In genomic region chr5:143403607-143404415, GRCh38 we compare ENCODE assay signal across 1 cellular context.
A peak's percentile ranks its signal among the peaks of the same experiment; 100 is the strongest.
TF ChIP-seq lines count a peak whose summit lies in the region.

TSS of gene NR3C1 (minus strand) at chr5:143403686. CDS start at chr5:143400839, 2,847 bp downstream.

TF ChIP-seq in HepG2, 621 proteins besides CTCF, POLR2A, EP300 and RAD21 (continued from another document and continues in another):
- TF ChIP-seq ZBED4 (CRISPR knock-in tag; IDR thresholded peaks at IDR 0.05; ENCODE audit: borderline replicate concordance) (no peak), ZNF205 (CRISPR knock-in tag; IDR thresholded peaks at IDR 0.05) (no peak), ZNF775 (CRISPR knock-in tag; IDR thresholded peaks at IDR 0.05; ENCODE audit: borderline replicate concordance) (no peak), ZNF34 (CRISPR knock-in tag; IDR thresholded peaks at IDR 0.05; ENCODE audit: borderline replicate concordance) (no peak), ZNF550 (CRISPR knock-in tag; IDR thresholded peaks at IDR 0.05; ENCODE audit: borderline replicate concordance) (no peak), ZNF747 (CRISPR knock-in tag; IDR thresholded peaks at IDR 0.05; ENCODE audit: borderline replicate concordance) (peak; percentile 28; the same call in 1 of the 2 replicates), ZMAT5 (CRISPR knock-in tag; IDR thresholded peaks at IDR 0.05; ENCODE audit: borderline replicate concordance, low read depth) (no peak), TBL1XR1 (IDR thresholded peaks at IDR 0.05; ENCODE audit: borderline replicate concordance, low read length, partially characterized antibody) (no peak), ARID3A (IDR thresholded peaks at IDR 0.05; ENCODE audit: low read depth, low read length) (no peak), RBAK (CRISPR knock-in tag; IDR thresholded peaks at IDR 0.05) (no peak), SNAPC4 (CRISPR knock-in tag; IDR thresholded peaks at IDR 0.05) (no peak), ZNF772 (CRISPR knock-in tag; IDR thresholded peaks at IDR 0.05) (peak; percentile 22; the same call in 1 of the 2 replicates), PRMT3 (CRISPR knock-in tag; IDR thresholded peaks at IDR 0.05; ENCODE audit: borderline replicate concordance, low read depth) (no peak), POGZ (CRISPR knock-in tag; IDR thresholded peaks at IDR 0.05) (no peak), CENPBD1 (CRISPR knock-in tag; IDR thresholded peaks at IDR 0.05; ENCODE audit: borderline replicate concordance, low read depth) (no peak; the same call in 1 of the 2 replicates), NFKBIZ (CRISPR knock-in tag; IDR thresholded peaks at IDR 0.05) (no peak), SP4 (CRISPR knock-in tag; IDR thresholded peaks at IDR 0.05) (peak; percentile 44; the same call in 1 of the 2 replicates), ZNF816 (CRISPR knock-in tag; IDR thresholded peaks at IDR 0.05; ENCODE audit: borderline replicate concordance) (no peak), ZMYM3 (CRISPR knock-in tag; IDR thresholded peaks at IDR 0.05) (no peak), SRSF1 (optimal IDR thresholded peaks at IDR 0.05; ENCODE audit: low read depth, low read length) (no peak), RFX3 (CRISPR knock-in tag; IDR thresholded peaks at IDR 0.05) (no peak), ZNF276 (CRISPR knock-in tag; IDR thresholded peaks at IDR 0.05; ENCODE audit: low read depth) (no peak; the same call in 1 of the 2 replicates), KDM5A (IDR thresholded peaks at IDR 0.05; ENCODE audit: borderline replicate concordance, low read length) (no peak), NFYB (CRISPR knock-in tag; IDR thresholded peaks at IDR 0.05) (no peak), SAFB2 (CRISPR knock-in tag; IDR thresholded peaks at IDR 0.05; ENCODE audit: borderline replicate concordance, low read depth) (no peak; the same call in none of the 2 replicates), ZNF329 (CRISPR knock-in tag; IDR thresholded peaks at IDR 0.05; ENCODE audit: low read depth) (no peak), ZNF687 (CRISPR knock-in tag; IDR thresholded peaks at IDR 0.05) (peak; percentile 60), PAX8 (CRISPR knock-in tag; IDR thresholded peaks at IDR 0.05; ENCODE audit: borderline replicate concordance) (no peak), JUNB (CRISPR knock-in tag; IDR thresholded peaks at IDR 0.05; ENCODE audit: borderline replicate concordance) (no peak), ZNF180 (CRISPR knock-in tag; IDR thresholded peaks at IDR 0.05; ENCODE audit: borderline replicate concordance, low read depth) (no peak), ZBTB20 (CRISPR knock-in tag; IDR thresholded peaks at IDR 0.05; ENCODE audit: borderline replicate concordance, low read depth) (no peak), HNRNPH1 (optimal IDR thresholded peaks at IDR 0.05; ENCODE audit: low read depth, low read length) (no peak), NFE2 (CRISPR knock-in tag; IDR thresholded peaks at IDR 0.05) (no peak), ZNF44 (CRISPR knock-in tag; IDR thresholded peaks at IDR 0.05) (no peak), PHF20 (CRISPR knock-in tag; IDR thresholded peaks at IDR 0.05) (no peak), ZNF790 (CRISPR knock-in tag; IDR thresholded peaks at IDR 0.05; ENCODE audit: borderline replicate concordance) (no peak; the same call in 1 of the 2 replicates), ZNF280D (CRISPR knock-in tag; IDR thresholded peaks at IDR 0.05) (no peak), DPF2 (CRISPR knock-in tag; IDR thresholded peaks at IDR 0.05; ENCODE audit: borderline replicate concordance, low read depth) (no peak), TBP (CRISPR knock-in tag; IDR thresholded peaks at IDR 0.05) (no peak), PHB2 (IDR thresholded peaks at IDR 0.05; ENCODE audit: partially characterized antibody) (no peak)
